Comparison of ENCODE assay signal across 2 cellular contexts in genomic region chr4:16838226-16838875, GRCh38.
A peak's percentile ranks its signal among the peaks of the same experiment; 100 is the strongest.
TF ChIP-seq lines count a peak whose summit lies in the region.

No MANE protein-coding gene starts in this region.

TF ChIP-seq in IMR-90, 13 proteins besides CTCF, POLR2A, EP300 and RAD21 (continued from another document):
- TF ChIP-seq USF2 (IDR thresholded peaks at IDR 0.05; ENCODE audit: low read depth, low read length) (no peak), FOS (IDR thresholded peaks at IDR 0.05; ENCODE audit: low read depth, low read length) (no peak), MAFK (IDR thresholded peaks at IDR 0.05; ENCODE audit: low read depth, low read length) (no peak), RFX5 (IDR thresholded peaks at IDR 0.05; ENCODE audit: low read depth, low read length) (no peak), CHD1 (IDR thresholded peaks at IDR 0.05; ENCODE audit: low read depth, low read length) (no peak), SMC3 (IDR thresholded peaks at IDR 0.05; ENCODE audit: low read depth, low read length) (no peak)

TF ChIP-seq in HepG2, 621 proteins besides CTCF, POLR2A, EP300 and RAD21 (continued from another document):
- TF ChIP-seq ZNF530 (CRISPR knock-in tag; IDR thresholded peaks at IDR 0.05; ENCODE audit: low read depth) = no peak
- peak; percentile 29; the same call in 1 of the 2 replicates for TF ChIP-seq ZBTB40 (IDR thresholded peaks at IDR 0.05)
- peak; percentile 82; the same call in 1 of the 2 replicates for TF ChIP-seq ZBTB40 (CRISPR knock-in tag; IDR thresholded peaks at IDR 0.05)
- TF ChIP-seq ZNF644 (CRISPR knock-in tag; IDR thresholded peaks at IDR 0.05; ENCODE audit: low read depth) = 0 out of 2 replicates have a peak, but pooled peaks have one; percentile 38
- no peak for TF ChIP-seq KLF12 (CRISPR knock-in tag; IDR thresholded peaks at IDR 0.05; ENCODE audit: borderline replicate concordance)
- TF ChIP-seq ZMYM4 (CRISPR knock-in tag; IDR thresholded peaks at IDR 0.05) = peak; percentile 18; the same call in 1 of the 2 replicates
